ENCODE assay signal across 9 cellular contexts in genomic region chr1:208029381-208030319, GRCh38.
A peak's percentile ranks its signal among the peaks of the same experiment; 100 is the strongest.
DNase-seq lines count a peak whose midpoint lies in the region; FAIRE-seq and TF ChIP-seq lines count a peak whose summit lies in the region.
"Had no signal": no experiment of that assay in that cellular context is flagged by ENCODE, and none has a peak within 500 bp of the region (broad histone marks: within the 10 kb centered on the region; RNA-seq: fewer than 3 reads in every experiment).

No MANE protein-coding gene starts in this region.

- H3K4me1 ChIP-seq in endothelial cell of umbilical vein (ENCODE audit: control insufficient read depth, extremely low read depth, insufficient read depth, low read length): peaks cover 43% of the 10 kb centered on the region
- H3K4me1 ChIP-seq in mesodermal cell (ENCODE audit: control insufficient read depth, insufficient read depth, low read length, poor library complexity, severe bottlenecking): peaks cover 14% of the 10 kb centered on the region
- peaks cover 37 to 39% of the 10 kb centered on the region in 2 donors for H3K4me1 ChIP-seq in thyroid gland

- H3K9ac ChIP-seq in endothelial cell of umbilical vein (replicated peaks; ENCODE audit: extremely low read depth, insufficient read depth, low read length): peak overlapping the region; percentile 56

- H3K27me3 ChIP-seq in MG63 (no peaks in the 10 kb centered on the region), endothelial cell of umbilical vein (ENCODE audit: control insufficient read depth in 2 of 2, insufficient read depth in 2 of 2, low read length in 2 of 2) (no peaks in the 10 kb centered on the region), thyroid gland (no peaks in the 10 kb centered on the region)

- no peaks in the 10 kb centered on the region for H4K20me1 ChIP-seq in endothelial cell of umbilical vein (replicated peaks; ENCODE audit: control insufficient read depth, extremely low read depth, insufficient read depth, low read length)

- H3K27ac ChIP-seq in endothelial cell of umbilical vein (ENCODE audit: insufficient read depth, low read depth, low read length): peak overlapping the region; percentile 85
- H3K27ac ChIP-seq in mesodermal cell (ENCODE audit: low read depth, low read length, severe bottlenecking): peak overlapping the region; percentile 46
- H3K27ac ChIP-seq in thyroid gland: peak overlapping the region in 2 of 3 donors; percentile 37 to 48

- no peaks in the 10 kb centered on the region for H3K36me3 ChIP-seq in MG63
- H3K36me3 ChIP-seq in endothelial cell of umbilical vein (ENCODE audit: control insufficient read depth in 2 of 2, extremely low read depth in 1 of 2, insufficient read depth in 2 of 2, low read length in 2 of 2): peaks cover 32 to 51% of the 10 kb centered on the region in 2 experiments
- H3K36me3 ChIP-seq in mesodermal cell (ENCODE audit: control insufficient read depth, insufficient read depth, low read length): peaks cover 78% of the 10 kb centered on the region
- peaks cover 15 to 16% of the 10 kb centered on the region in 2 donors for H3K36me3 ChIP-seq in thyroid gland

- peak; percentile 90 for FAIRE-seq in endothelial cell of umbilical vein (lab: Jason Lieb, UNC)

- H2AFZ ChIP-seq in endothelial cell of umbilical vein (ENCODE audit: low read depth, low read length): no peak overlapping the region

- dilution Hi-C loops in endothelial cell of umbilical vein (cut with MboI; ENCODE audit: extremely low pct_ligation_motif_present, low sequenced_read_pairs): no loop called here

- no peaks in the 10 kb centered on the region for H3K9me1 ChIP-seq in endothelial cell of umbilical vein (replicated peaks; ENCODE audit: control insufficient read depth, extremely low read depth, insufficient read depth, low read length)

- TF ChIP-seq CTCF in endothelial cell of umbilical vein (IDR thresholded peaks at IDR 0.05; ENCODE audit: extremely low read depth in 1 of 2, insufficient read depth in 1 of 2, low read depth in 1 of 2, low read length in 2 of 2): no peak
- TF ChIP-seq CTCF in thyroid gland (IDR thresholded peaks at IDR 0.05): no peak

- CTCF ChIA-PET in endothelial cell of umbilical vein (lab: Charles Lee): interaction anchor here (0.6 to 13.9 kb wide), 11 partner anchors 8 to 213 kb away, joined by 3 to 289 read pairs (median 5); partner anchors contain the start of gene PLXNA2

- no TSS peak for BruUV-seq in endothelial cell of umbilical vein (replicated peaks; lab: Mats Ljungman, UMichigan)

- TF ChIP-seq POLR2A in endothelial cell of umbilical vein (IDR thresholded peaks at IDR 0.05; ENCODE audit: low read depth, low read length) (no peak), thyroid gland (IDR thresholded peaks at IDR 0.05) (no peak)

- DNase-seq in MG63: peak; percentile 75
- DNase-seq in endothelial cell of umbilical vein (ENCODE audit: low read depth, low spot score): peak; percentile 86
- DNase-seq in thyroid gland: no peak
- DNase-seq in NCI-H1436 treated with DMSO at 0.1 percent for 48 hours (lab: John Stamatoyannopoulos, UW): no peak
- no peak for DNase-seq in activated CD4-positive, alpha-beta T cell treated with anti-CD3 and anti-CD28 coated beads, Interleukin-2, amount 50 U/mL, for 48 hours
- DNase-seq in stimulated activated CD4-positive, alpha-beta T cell treated with anti-CD3 and anti-CD28 coated beads, Interleukin-4, amount 100 ng/mL, for 1 hour: no peak
- DNase-seq in HuH-7 (ENCODE audit: low spot score): no peak
- DNase-seq: SIG-M5 had no signal

- H3K79me2 ChIP-seq in endothelial cell of umbilical vein (ENCODE audit: control insufficient read depth, insufficient read depth, low read length): no peaks in the 10 kb centered on the region

- intact Hi-C loops in endothelial cell of umbilical vein (cut with micrococcal nuclease): loop anchor here (1.0 to 5.0 kb wide), 2 partner anchors 144 to 213 kb away; partner anchors contain the start of gene PLXNA2
- intact Hi-C loops in thyroid gland (cut with DNase I): loop anchor here (2.0 to 5.0 kb wide), 2 partner anchors 29 to 53 kb away; no protein-coding TSS in a partner anchor

- no peaks in the 10 kb centered on the region for H3K9me3 ChIP-seq in MG63
- H3K9me3 ChIP-seq in endothelial cell of umbilical vein (replicated peaks; ENCODE audit: control insufficient read depth, insufficient read depth, low read length): no peaks in the 10 kb centered on the region
- no peaks in the 10 kb centered on the region for H3K9me3 ChIP-seq in mesodermal cell (ENCODE audit: control insufficient read depth, low read length)
- H3K9me3 ChIP-seq in thyroid gland: no peaks in the 10 kb centered on the region

- H3K4me2 ChIP-seq in endothelial cell of umbilical vein (ENCODE audit: insufficient read depth, low read length): peak overlapping the region; percentile 26

- 82 to 86% methylated on average over 12 to 13 of the region's 14 CpGs for WGBS in mesodermal cell (ENCODE audit: insufficient coverage in 2 of 2), 2 experiments
- WGBS in thyroid gland, 2 donors: 57 to 69% methylated on average over 6 to 13 of the region's 14 CpGs

- POLR2A ChIA-PET in endothelial cell of umbilical vein (lab: Charles Lee): no interaction called here

- H3K4me3 ChIP-seq in MG63 (no peak overlapping the region), endothelial cell of umbilical vein (replicated peaks in 1 of 3; ENCODE audit: insufficient read depth in 1 of 3, low read depth in 1 of 3, low read length in 3 of 3) (no peak overlapping the region), mesodermal cell (ENCODE audit: extremely low read depth, insufficient read depth, low read length, poor library complexity, severe bottlenecking) (no peak overlapping the region), thyroid gland (replicated peaks in 1 of 3) (no peak overlapping the region)

TF ChIP-seq in endothelial cell of umbilical vein, 7 proteins besides CTCF, POLR2A, EP300 and RAD21:
- TF ChIP-seq POLR2AphosphoS5 (IDR thresholded peaks at IDR 0.05; ENCODE audit: insufficient read depth, low read depth, low read length) (peak; percentile 38), FOS (IDR thresholded peaks at IDR 0.05; ENCODE audit: borderline replicate concordance, insufficient read depth, low read length) (peak; percentile 45), EZH2 (IDR thresholded peaks at IDR 0.05; ENCODE audit: borderline replicate concordance, low read depth, low read length, severe bottlenecking) (no peak), MAX (IDR thresholded peaks at IDR 0.05; ENCODE audit: insufficient read depth, insufficient read length) (no peak), MYC (IDR thresholded peaks at IDR 0.05; ENCODE audit: low read depth, low read length) (no peak), JUN (IDR thresholded peaks at IDR 0.05; ENCODE audit: borderline replicate concordance, insufficient read depth, insufficient read length, low read depth) (peak; percentile 70)

Comparison
In these comparisons a context has a peak if more than half of its experiments do, and no peak if none do; other contexts are left out.
1. DNase-seq: peak in MG63 (single experiment) and endothelial cell of umbilical vein (single experiment); none in thyroid gland (0 of 2), NCI-H1436 treated with DMSO at 0.1 percent for 48 hours (single experiment), activated CD4-positive, alpha-beta T cell treated with anti-CD3 and anti-CD28 coated beads, Interleukin-2, amount 50 U/mL, for 48 hours (0 of 2), stimulated activated CD4-positive, alpha-beta T cell treated with anti-CD3 and anti-CD28 coated beads, Interleukin-4, amount 100 ng/mL, for 1 hour (single experiment) and HuH-7 (single experiment).
2. Peak in every context shown above with its lines, with median percentiles within 50 percentile points of each other: H3K27ac ChIP-seq.